ENCODE assay signal across 11 cellular contexts in genomic region chr18:7084080-7084765, GRCh38. TPM values are rescaled to one million over a fixed set of nuclear protein-coding genes. Genes with fewer than 3 reads are reported as not detected.
DNase-seq lines count a peak whose midpoint lies in the region; ATAC-seq and TF ChIP-seq lines count a peak whose summit lies in the region.
"Had no signal": no experiment of that assay in that cellular context is flagged by ENCODE, and none has a peak within 500 bp of the region (broad histone marks: within the 10 kb centered on the region; RNA-seq: fewer than 3 reads in every experiment).

No MANE protein-coding gene starts in this region.

- no peak for TF ChIP-seq POLR2A in breast epithelium (IDR thresholded peaks at IDR 0.05)
- no peak for TF ChIP-seq POLR2A in uterus (IDR thresholded peaks at IDR 0.05)

- H3K27ac ChIP-seq in breast epithelium, result peak overlapping the region; percentile 73 to 85
- H3K27ac ChIP-seq in left lung, result peak overlapping the region in 1 of 2 donors; percentile 15
- H3K27ac ChIP-seq in uterus, result peak overlapping the region; percentile 62 to 68

- ATAC-seq in left lung, result peak; percentile 72
- ATAC-seq: naive thymus-derived CD8-positive, alpha-beta T cell had no signal

- H3K4me1 ChIP-seq in breast epithelium, result peaks cover 0 to 6% of the 10 kb centered on the region in 2 donors
- H3K4me1 ChIP-seq in left lung, result peaks cover 0 to 3% of the 10 kb centered on the region in 2 donors
- peaks cover 0 to 5% of the 10 kb centered on the region in 2 donors for H3K4me1 ChIP-seq in uterus

- H3K4me3 ChIP-seq in breast epithelium (no peak overlapping the region), left lung (no peak overlapping the region), uterus (no peak overlapping the region)

- H3K27me3 ChIP-seq in breast epithelium, result no peaks in the 10 kb centered on the region
- peaks cover 0 to 5% of the 10 kb centered on the region in 2 donors for H3K27me3 ChIP-seq in left lung
- H3K27me3 ChIP-seq in uterus, result no peaks in the 10 kb centered on the region

- intact Hi-C loops in breast epithelium (cut with DNase I; ENCODE audit: low total_unique reads) (no loop called here), left lung (cut with DNase I) (no loop called here), uterus (cut with DNase I; ENCODE audit: low total_unique reads) (no loop called here)

- TF ChIP-seq CTCF in breast epithelium (IDR thresholded peaks at IDR 0.05), result no peak
- TF ChIP-seq CTCF in left lung (IDR thresholded peaks at IDR 0.05), result no peak
- no peak for TF ChIP-seq CTCF in uterus (IDR thresholded peaks at IDR 0.05)

- H3K36me3 ChIP-seq in breast epithelium (no peaks in the 10 kb centered on the region), left lung (no peaks in the 10 kb centered on the region), uterus (no peaks in the 10 kb centered on the region)

- DNase-seq in HCEC 1CT (peak; percentile 63), breast epithelium (ENCODE audit: low spot score in 2 of 2) (no peak), left lung (no peak), uterus (no peak), NCI-H1930 (lab: John Stamatoyannopoulos, UW) (no peak), islet precursor cell (no peak), NCI-H146 (lab: John Stamatoyannopoulos, UW) (no peak)
- DNase-seq: activated CD4-positive, alpha-beta T cell treated with anti-CD3 and anti-CD28 coated beads, Interleukin-2, amount 10 ng/mL, durations not matched to agents 24 days and 14 days; naive thymus-derived CD8-positive, alpha-beta T cell; NCI-H2029; SHP77 treated with DMSO at 0.1 percent for 48 hours had no signal

- H3K9me3 ChIP-seq in breast epithelium, result no peaks in the 10 kb centered on the region
- H3K9me3 ChIP-seq in left lung, result no peaks in the 10 kb centered on the region
- no peaks in the 10 kb centered on the region for H3K9me3 ChIP-seq in uterus

RNA-seq across cellular contexts. Expression of gene LAMA1, which starts 33.4 kb away (rescaled TPM):
- total RNA-seq in breast epithelium, result 10 to 100 TPM in 2 of 3 donors, under 1 TPM in 1; 0.48 to 14.7 (median 10.2) TPM
- total RNA-seq in left lung, result 1 to 10 TPM; 2.4 to 4.7 TPM
- 10 to 100 TPM in 1 of 4 donors, 1 to 10 TPM in 2, under 1 TPM in 1; 0.88 to 13.5 (median 2.1) TPM for total RNA-seq in uterus
- total RNA-seq: activated CD4-positive, alpha-beta T cell treated with anti-CD3 and anti-CD28 coated beads, Interleukin-2, amount 10 ng/mL, durations not matched to agents 24 days and 14 days; naive thymus-derived CD8-positive, alpha-beta T cell had no signal
